Comparison of ENCODE assay signal across 8 cellular contexts in genomic region chr16:11797166-11797956, GRCh38. TPM values are rescaled to one million over a fixed set of nuclear protein-coding genes. Genes with fewer than 3 reads are reported as not detected.
DNase-seq lines count a peak whose midpoint lies in the region; ATAC-seq and TF ChIP-seq lines count a peak whose summit lies in the region.

A gene with protein sequence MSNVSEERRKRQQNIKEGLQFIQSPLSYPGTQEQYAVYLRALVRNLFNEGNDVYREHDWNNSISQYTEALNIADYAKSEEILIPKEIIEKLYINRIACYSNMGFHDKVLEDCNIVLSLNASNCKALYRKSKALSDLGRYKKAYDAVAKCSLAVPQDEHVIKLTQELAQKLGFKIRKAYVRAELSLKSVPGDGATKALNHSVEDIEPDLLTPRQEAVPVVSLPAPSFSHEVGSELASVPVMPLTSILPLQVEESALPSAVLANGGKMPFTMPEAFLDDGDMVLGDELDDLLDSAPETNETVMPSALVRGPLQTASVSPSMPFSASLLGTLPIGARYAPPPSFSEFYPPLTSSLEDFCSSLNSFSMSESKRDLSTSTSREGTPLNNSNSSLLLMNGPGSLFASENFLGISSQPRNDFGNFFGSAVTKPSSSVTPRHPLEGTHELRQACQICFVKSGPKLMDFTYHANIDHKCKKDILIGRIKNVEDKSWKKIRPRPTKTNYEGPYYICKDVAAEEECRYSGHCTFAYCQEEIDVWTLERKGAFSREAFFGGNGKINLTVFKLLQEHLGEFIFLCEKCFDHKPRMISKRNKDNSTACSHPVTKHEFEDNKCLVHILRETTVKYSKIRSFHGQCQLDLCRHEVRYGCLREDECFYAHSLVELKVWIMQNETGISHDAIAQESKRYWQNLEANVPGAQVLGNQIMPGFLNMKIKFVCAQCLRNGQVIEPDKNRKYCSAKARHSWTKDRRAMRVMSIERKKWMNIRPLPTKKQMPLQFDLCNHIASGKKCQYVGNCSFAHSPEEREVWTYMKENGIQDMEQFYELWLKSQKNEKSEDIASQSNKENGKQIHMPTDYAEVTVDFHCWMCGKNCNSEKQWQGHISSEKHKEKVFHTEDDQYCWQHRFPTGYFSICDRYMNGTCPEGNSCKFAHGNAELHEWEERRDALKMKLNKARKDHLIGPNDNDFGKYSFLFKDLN (minus strand): TSS chr16:11797258. CDS start chr16:11782354, 14,904 bp downstream.

- H3K36me3 ChIP-seq in ovary: no peaks in the 10 kb centered on the region
- no peaks in the 10 kb centered on the region for H3K36me3 ChIP-seq in thyroid gland

- H3K9me3 ChIP-seq in ovary (no peaks in the 10 kb centered on the region), thyroid gland (no peaks in the 10 kb centered on the region)

- DNase-seq in GM12864 (ENCODE audit: low read depth): peak; percentile 86
- peak; percentile 96 for DNase-seq in NCI-H1105 (lab: John Stamatoyannopoulos, UW)
- DNase-seq in SKM-1 treated with dmso at 0.1 percent for 144 hours (lab: John Stamatoyannopoulos, UW; ENCODE audit: unreplicated experiment): peak; percentile 96
- peak; percentile 98 for DNase-seq in activated naive CD8-positive, alpha-beta T cell treated with anti-CD3 and anti-CD28 coated beads for 36 hours
- peak; percentile 88 to 98 (median 96) for DNase-seq in head of caudate nucleus
- DNase-seq in ovary: peak; percentile 95 to 98 (median 96)
- DNase-seq in thyroid gland: peak; percentile 96 to 97

- peak within 1 kb of the TSS; percentile 93 for H3K4me3 Mint-ChIP-seq in activated naive CD8-positive, alpha-beta T cell treated with anti-CD3 and anti-CD28 coated beads for 36 hours

- 0 to 1% (median 1%) methylated on average over 42 to 80 of the region's 80 CpGs for WGBS in ovary, 3 donors
- 0 to 4% methylated on average over 8 to 9 of the region's 80 CpGs for WGBS in thyroid gland, 2 donors

- peak; percentile 63 for TF ChIP-seq CTCF in GM12864 (IDR thresholded peaks at IDR 0.05; ENCODE audit: low read depth, low read length, missing control alignments)
- peak; percentile 50 to 99 (median 97) for TF ChIP-seq CTCF in ovary (IDR thresholded peaks at IDR 0.05)
- TF ChIP-seq CTCF in thyroid gland (IDR thresholded peaks at IDR 0.05): peak in 4 of 6 experiments; percentile 84 to 99 (median 98)

- peak within 1 kb of the TSS; percentile 92 for H3K4me3 ChIP-seq in GM12864 (ENCODE audit: low read depth, low read length)
- H3K4me3 ChIP-seq in ovary: peak within 1 kb of the TSS; percentile 84
- H3K4me3 ChIP-seq in thyroid gland (replicated peaks in 1 of 3): peak within 1 kb of the TSS; percentile 87 to 93 (median 89)

- H3K27me3 Mint-ChIP-seq in activated naive CD8-positive, alpha-beta T cell treated with anti-CD3 and anti-CD28 coated beads for 36 hours: no peaks in the 10 kb centered on the region

- H3K27ac Mint-ChIP-seq in activated naive CD8-positive, alpha-beta T cell treated with anti-CD3 and anti-CD28 coated beads for 36 hours: peak within 1 kb of the TSS; percentile 95

- H3K36me3 Mint-ChIP-seq in activated naive CD8-positive, alpha-beta T cell treated with anti-CD3 and anti-CD28 coated beads for 36 hours: peaks cover 33% of the 10 kb centered on the region

- no peak for TF ChIP-seq EP300 in ovary (IDR thresholded peaks at IDR 0.05)

- H3K4me1 ChIP-seq in ovary (ENCODE audit: insufficient read depth) (peaks cover 11% of the 10 kb centered on the region), thyroid gland (peaks cover 42 to 51% of the 10 kb centered on the region in 2 donors)

- TF ChIP-seq POLR2A in ovary (IDR thresholded peaks at IDR 0.05) (peak; percentile 80), thyroid gland (IDR thresholded peaks at IDR 0.05) (peak; percentile 54 to 95)

- ATAC-seq in HG02623 (IDR thresholded peaks at IDR 0.05; ENCODE audit: unreplicated experiment): peak; percentile 84

- no peaks in the 10 kb centered on the region for H3K9me3 Mint-ChIP-seq in activated naive CD8-positive, alpha-beta T cell treated with anti-CD3 and anti-CD28 coated beads for 36 hours

- H3K27me3 ChIP-seq in ovary: no peaks in the 10 kb centered on the region
- H3K27me3 ChIP-seq in thyroid gland: no peaks in the 10 kb centered on the region

- H3K27ac ChIP-seq in ovary: peak within 1 kb of the TSS; percentile 97 to 98
- peak within 1 kb of the TSS; percentile 92 to 98 (median 97) for H3K27ac ChIP-seq in thyroid gland

- intact Hi-C loops in head of caudate nucleus (cut with DNase I): loop anchor here (2.0 to 10.0 kb wide), 3 partner anchors 55 to 403 kb away; partner anchors contain the start of genes GSPT1 and TXNDC11
- intact Hi-C loops in ovary (cut with DNase I): loop anchor here in 2 of 4 donors (2.0 to 10.0 kb wide), 2 partner anchors 53 to 55 kb away; partner anchors contain the start of gene TXNDC11 (in 2 of the 2)
- intact Hi-C loops in thyroid gland (cut with DNase I): loop anchor here (5.0 kb wide), 1 partner anchor 55 kb away; the partner anchor contains the start of gene TXNDC11

- peaks cover 72% of the 10 kb centered on the region for H3K4me1 Mint-ChIP-seq in activated naive CD8-positive, alpha-beta T cell treated with anti-CD3 and anti-CD28 coated beads for 36 hours

RNA-seq across cellular contexts. Expression of the gene that starts here (rescaled TPM):
- total RNA-seq in activated naive CD8-positive, alpha-beta T cell treated with anti-CD3 and anti-CD28 coated beads for 36 hours: 10 to 100 TPM; 54.1 to 57.9 TPM
- total RNA-seq in ovary: 10 to 100 TPM; 42.1 to 60.9 (median 50.7) TPM
- 10 to 100 TPM; 34.9 to 57.6 TPM for polyA plus RNA-seq in ovary
- 100 to 1,000 TPM in 1 of 4 donors, 10 to 100 TPM in 3; 48.9 to 105 (median 62.7) TPM for total RNA-seq in thyroid gland

Comparison
In these comparisons a context has a peak if more than half of its experiments do, and no peak if none do; other contexts are left out.
1. Peak in every context shown above with its lines: DNase-seq, ATAC-seq, H3K4me3 ChIP-seq and H3K27ac ChIP-seq.